9 cellular contexts compared by ENCODE assay signal in the genomic region with DNA sequence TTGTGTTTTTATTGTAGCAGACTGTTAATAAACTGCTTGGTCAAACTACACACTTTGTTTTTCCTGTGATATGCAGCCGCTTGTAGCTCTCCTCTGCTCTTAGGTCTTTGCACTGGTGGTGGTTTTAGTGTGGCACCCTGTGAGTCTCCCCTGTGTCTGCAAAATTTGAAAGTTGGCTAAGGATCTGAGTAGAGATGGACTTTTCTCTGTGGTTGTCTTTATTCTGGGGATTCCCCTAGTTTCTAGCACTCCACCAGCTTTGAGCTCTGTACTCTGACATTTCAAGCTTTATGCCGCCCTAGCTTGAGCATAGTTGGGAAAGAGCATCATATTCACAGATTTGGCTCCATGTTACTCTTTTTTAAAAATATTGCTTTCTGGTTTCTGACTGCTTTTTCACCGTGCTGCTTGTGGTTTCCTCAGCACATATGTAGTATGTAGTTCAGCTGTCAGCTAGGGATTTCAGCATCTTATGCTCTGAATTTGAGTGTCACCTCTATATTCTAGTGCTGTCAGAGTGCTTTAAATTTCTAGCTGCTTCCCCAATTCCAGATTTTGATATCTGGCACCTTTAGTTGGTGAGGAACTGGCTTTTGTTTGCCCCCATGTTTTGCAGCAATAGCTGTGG. TPM values are rescaled to one million over a fixed set of nuclear protein-coding genes. Genes with fewer than 3 reads are reported as not detected.
A peak's percentile ranks its signal among the peaks of the same experiment; 100 is the strongest.
DNase-seq lines count a peak whose midpoint lies in the region; ATAC-seq and TF ChIP-seq lines count a peak whose summit lies in the region.
"Had no signal": no experiment of that assay in that cellular context is flagged by ENCODE, and none has a peak within 500 bp of the region (broad histone marks: within the 10 kb centered on the region; RNA-seq: fewer than 3 reads in every experiment).

No MANE protein-coding gene starts in this region.

- ATAC-seq in GM19328 (IDR thresholded peaks at IDR 0.05; ENCODE audit: unreplicated experiment) = peak; percentile 47
- peak; percentile 73 for ATAC-seq in HG02981 (IDR thresholded peaks at IDR 0.05; ENCODE audit: unreplicated experiment)
- ATAC-seq in activated CD8-positive, alpha-beta T cell treated with anti-CD3 and anti-CD28 coated beads, Interleukin-2, amount 10 ng/mL, durations not matched to agents 7 days and 5 days = peak; percentile 47

- peaks cover 6% of the 10 kb centered on the region for H3K36me3 Mint-ChIP-seq in activated CD8-positive, alpha-beta T cell treated with anti-CD3 and anti-CD28 coated beads, Interleukin-2, amount 10 ng/mL, durations not matched to agents 7 days and 5 days (ENCODE audit: low read depth)

- H3K27me3 Mint-ChIP-seq in activated CD8-positive, alpha-beta T cell treated with anti-CD3 and anti-CD28 coated beads, Interleukin-2, amount 10 ng/mL, durations not matched to agents 7 days and 5 days (ENCODE audit: low read depth) = no peaks in the 10 kb centered on the region

- POLR2A ChIA-PET in activated CD8-positive, alpha-beta T cell treated with anti-CD3 and anti-CD28 coated beads, Interleukin-2, amount 10 ng/mL, durations not matched to agents 7 days and 5 days (lab: Charles Lee) = interaction anchor here (0.6 kb wide), 1 partner anchor 53 kb away, joined by 3 read pairs; no protein-coding TSS in a partner anchor

- peak overlapping the region; percentile 59; the same call in 1 of the 2 replicates for H3K4me3 ChIP-seq in GM08714 (ENCODE audit: low read length)

- H3K27ac Mint-ChIP-seq in activated CD8-positive, alpha-beta T cell treated with anti-CD3 and anti-CD28 coated beads, Interleukin-2, amount 10 ng/mL, durations not matched to agents 7 days and 5 days = no peak overlapping the region

- H3K4me1 Mint-ChIP-seq in activated CD8-positive, alpha-beta T cell treated with anti-CD3 and anti-CD28 coated beads, Interleukin-2, amount 10 ng/mL, durations not matched to agents 7 days and 5 days (ENCODE audit: low read depth) = peaks cover 38% of the 10 kb centered on the region

- no peak for DNase-seq in activated CD8-positive, alpha-beta T cell treated with anti-CD3 and anti-CD28 coated beads, Interleukin-2, amount 10 ng/mL, durations not matched to agents 7 days and 5 days
- DNase-seq in nucleus accumbens (lab: John Stamatoyannopoulos, UW) = no peak
- no peak for DNase-seq in D341Med (ENCODE audit: low spot score)
- DNase-seq in erythroblast (lab: John Stamatoyannopoulos, UW) = no peak
- no peak for DNase-seq in SIG-M5 (lab: John Stamatoyannopoulos, UW)
- DNase-seq: NCI-H446 treated with DMSO at 0.1 percent for 48 hours had no signal

- H3K9me3 Mint-ChIP-seq in activated CD8-positive, alpha-beta T cell treated with anti-CD3 and anti-CD28 coated beads, Interleukin-2, amount 10 ng/mL, durations not matched to agents 7 days and 5 days (ENCODE audit: insufficient read depth) = no peaks in the 10 kb centered on the region

- no peak overlapping the region for H3K4me3 Mint-ChIP-seq in activated CD8-positive, alpha-beta T cell treated with anti-CD3 and anti-CD28 coated beads, Interleukin-2, amount 10 ng/mL, durations not matched to agents 7 days and 5 days

- CTCF ChIA-PET in activated CD8-positive, alpha-beta T cell treated with anti-CD3 and anti-CD28 coated beads, Interleukin-2, amount 10 ng/mL, durations not matched to agents 7 days and 5 days (lab: Charles Lee) = interaction anchor here (0.7 to 1.8 kb wide), 3 partner anchors 11 to 372 kb away, joined by 3 to 9 read pairs (median 4); no protein-coding TSS in a partner anchor

- TF ChIP-seq POLR2A in erythroblast (IDR thresholded peaks at IDR 0.05; ENCODE audit: low read length) = no peak

RNA-seq across cellular contexts. Expression of a gene that starts 25.4 kb away (rescaled TPM):
- total RNA-seq in activated CD8-positive, alpha-beta T cell treated with anti-CD3 and anti-CD28 coated beads, Interleukin-2, amount 10 ng/mL, durations not matched to agents 7 days and 5 days = 10 to 100 TPM; 32.5 to 36.3 TPM
